In the genomic region with DNA sequence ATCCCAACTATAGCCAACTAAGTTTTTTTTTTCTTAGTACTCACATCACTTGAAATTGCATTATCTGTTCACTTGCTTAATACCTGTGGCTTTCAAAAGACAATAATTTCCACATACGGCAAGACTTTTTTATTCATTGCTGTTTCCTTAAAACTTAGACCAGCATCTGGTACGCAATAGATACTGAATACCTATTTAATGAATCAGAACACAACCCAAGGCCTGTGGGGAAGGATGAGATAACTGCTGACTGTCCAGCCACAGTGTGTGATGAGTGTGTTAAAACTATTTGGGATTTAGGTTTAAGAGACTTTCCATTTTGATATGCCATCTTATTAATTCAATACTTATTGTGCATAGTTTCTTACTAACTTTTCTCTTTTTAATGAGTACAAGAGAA, we compare ENCODE assay signal across 17 cellular contexts.
DNase-seq lines count a peak whose midpoint lies in the region; FAIRE-seq and TF ChIP-seq lines count a peak whose summit lies in the region.
"Had no signal": no experiment of that assay in that cellular context is flagged by ENCODE, and none has a peak within 500 bp of the region (broad histone marks: within the 10 kb centered on the region; RNA-seq: fewer than 3 reads in every experiment).

No MANE protein-coding gene starts in this region.

- peaks cover 8% of the 10 kb centered on the region for H3F3A ChIP-seq in SK-N-SH (replicated peaks; ENCODE audit: insufficient read depth)

- H3K4me2 ChIP-seq in SK-N-SH, result no peak overlapping the region

- FAIRE-seq in H54 (lab: Jason Lieb, UNC) (no peak), urothelium cell line (lab: Jason Lieb, UNC) (no peak)
- FAIRE-seq: endometrium had no signal

- H3K27ac ChIP-seq in SK-N-SH (ENCODE audit: low read depth in 2 of 2, low read length in 1 of 2), result peak overlapping the region in 1 of 2 experiments; percentile 75; a peak in 2 of 4 replicates
- no peak overlapping the region for H3K27ac ChIP-seq in esophagus muscularis mucosa (replicated peaks in 1 of 4)
- no peak overlapping the region for H3K27ac ChIP-seq in prostate gland
- H3K27ac ChIP-seq: tibial artery had no signal

- no peaks in the 10 kb centered on the region for H3K27me3 ChIP-seq in SK-N-SH (ENCODE audit: insufficient read depth)
- no peaks in the 10 kb centered on the region for H3K27me3 ChIP-seq in esophagus muscularis mucosa
- H3K27me3 ChIP-seq in prostate gland (replicated peaks; ENCODE audit: insufficient read depth), result no peaks in the 10 kb centered on the region
- H3K27me3 ChIP-seq: tibial artery had no signal

- H3K9me2 ChIP-seq in SK-N-SH, result no peaks in the 10 kb centered on the region

- POLR2A ChIA-PET in SK-N-SH (lab: Yijun Ruan, JAX), result no interaction called here

- no peak overlapping the region for H3K4me3 ChIP-seq in SK-N-SH (ENCODE audit: low read depth in 2 of 2, low read length in 1 of 2)
- H3K4me3 ChIP-seq in fibroblast of pulmonary artery (replicated peaks; ENCODE audit: low read depth, low read length), result no peak overlapping the region
- H3K4me3 ChIP-seq in esophagus muscularis mucosa, result no peak overlapping the region
- no peak overlapping the region for H3K4me3 ChIP-seq in prostate gland
- H3K4me3 ChIP-seq: tibial artery had no signal

- WGBS in SK-N-SH (ENCODE audit: low lambda C conversion rate), result 13% methylated on average over 2 of the region's 2 CpGs
- 91% methylated on average over 2 of the region's 2 CpGs for WGBS in esophagus muscularis mucosa
- 86% methylated on average over 2 of the region's 2 CpGs for WGBS in prostate gland

- H3K36me3 ChIP-seq in SK-N-SH (replicated peaks in 1 of 2; ENCODE audit: control insufficient read depth in 1 of 2, insufficient read depth in 2 of 2, low read length in 1 of 2) (no peaks in the 10 kb centered on the region), esophagus muscularis mucosa (no peaks in the 10 kb centered on the region), prostate gland (no peaks in the 10 kb centered on the region)
- H3K36me3 ChIP-seq: tibial artery had no signal

- TF ChIP-seq POLR2A in H54 (IDR thresholded peaks at IDR 0.05; ENCODE audit: low read depth, low read length), result no peak
- no peak for TF ChIP-seq POLR2A in esophagus muscularis mucosa (IDR thresholded peaks at IDR 0.05; ENCODE audit: low read depth)
- no peak for TF ChIP-seq POLR2A in prostate gland (IDR thresholded peaks at IDR 0.05)

- TF ChIP-seq EP300 in SK-N-SH (IDR thresholded peaks at IDR 0.05; ENCODE audit: borderline replicate concordance in 1 of 2, low read depth in 1 of 2, low read length in 1 of 2), result peak in 1 of 2 experiments; percentile 83; a peak in 1 of 4 replicates
- no peak for TF ChIP-seq EP300 in esophagus muscularis mucosa (IDR thresholded peaks at IDR 0.05)

- H3K79me2 ChIP-seq in SK-N-SH (ENCODE audit: insufficient read depth), result no peaks in the 10 kb centered on the region

- H2AFZ ChIP-seq in SK-N-SH (ENCODE audit: low read depth), result no peak overlapping the region; the same call in 1 of the 2 replicates

- H4K20me1 ChIP-seq in SK-N-SH (ENCODE audit: insufficient read depth), result no peaks in the 10 kb centered on the region

- DNase-seq in H54 (ENCODE audit: insufficient read length, low spot score) (peak; percentile 9), SK-N-SH (no peak), fibroblast of pulmonary artery (ENCODE audit: low read depth) (peak; percentile 67), urothelium cell line (ENCODE audit: low spot score) (peak; percentile 70), esophagus muscularis mucosa (ENCODE audit: extremely low spot score) (no peak), prostate gland (ENCODE audit: low spot score) (no peak), pons (ENCODE audit: low spot score) (no peak)
- DNase-seq: hypothalamus; left ventricle myocardium superior; naive thymus-derived CD8-positive, alpha-beta T cell; NCI-H1105; NCI-H446 treated with DMSO at 0.1 percent for 48 hours; retina; stimulated activated CD4-positive, alpha-beta T cell treated with anti-CD3 and anti-CD28 coated beads, Interleukin-4, amount 100 ng/mL, for 24 hours; T-cell; tibial artery had no signal

- no peak for TF ChIP-seq CTCF in SK-N-SH (IDR thresholded peaks at IDR 0.05)
- no peak for TF ChIP-seq CTCF in fibroblast of pulmonary artery (IDR thresholded peaks at IDR 0.05; ENCODE audit: low read length, missing control alignments)
- TF ChIP-seq CTCF in esophagus muscularis mucosa (IDR thresholded peaks at IDR 0.05), result no peak
- no peak for TF ChIP-seq CTCF in prostate gland (IDR thresholded peaks at IDR 0.05)

- no peak overlapping the region for H3K9ac ChIP-seq in SK-N-SH

- no peaks in the 10 kb centered on the region for H3K9me3 ChIP-seq in SK-N-SH
- peaks cover 0 to under 1% (median 0%) of the 10 kb centered on the region in 4 donors for H3K9me3 ChIP-seq in esophagus muscularis mucosa
- no peaks in the 10 kb centered on the region for H3K9me3 ChIP-seq in prostate gland

- H3K4me1 ChIP-seq in SK-N-SH (ENCODE audit: control insufficient read depth in 1 of 2, insufficient read depth in 2 of 2, low read depth in 1 of 2, low read length in 1 of 2) (peaks cover 0 to 4% of the 10 kb centered on the region in 2 experiments; a peak in 2 of 4 replicates), esophagus muscularis mucosa (no peaks in the 10 kb centered on the region), prostate gland (replicated peaks) (no peaks in the 10 kb centered on the region)
- H3K4me1 ChIP-seq: tibial artery had no signal

- no peak for TF ChIP-seq RAD21 in SK-N-SH (IDR thresholded peaks at IDR 0.05; ENCODE audit: low read length)

- intact Hi-C loops in esophagus muscularis mucosa (cut with DNase I), result no loop called here
- intact Hi-C loops in prostate gland (cut with DNase I), result no loop called here

- CTCF ChIA-PET in SK-N-SH (lab: Yijun Ruan, JAX), result no interaction called here

TF ChIP-seq in SK-N-SH, 30 proteins besides CTCF, POLR2A, EP300 and RAD21 (continues in another document):
- TF ChIP-seq TAF1 (IDR thresholded peaks at IDR 0.05; ENCODE audit: borderline replicate concordance, low read depth, low read length) (no peak), FOSL2 (IDR thresholded peaks at IDR 0.05; ENCODE audit: borderline replicate concordance, low read depth) (peak; percentile 80), TCF12 (IDR thresholded peaks at IDR 0.05) (peak; percentile 92), MXI1 (IDR thresholded peaks at IDR 0.05; ENCODE audit: low read depth, low read length) (no peak), GABPA (IDR thresholded peaks at IDR 0.05; ENCODE audit: low read depth) (no peak), YY1 (IDR thresholded peaks at IDR 0.05; ENCODE audit: low read depth) (no peak), TEAD4 (IDR thresholded peaks at IDR 0.05; ENCODE audit: borderline replicate concordance, insufficient read depth) (peak; percentile 61; the same call in 1 of the 2 replicates), POLR2AphosphoS5 (IDR thresholded peaks at IDR 0.05; ENCODE audit: low read depth, low read length) (peak; percentile 22; the same call in 1 of the 2 replicates), RXRA (IDR thresholded peaks at IDR 0.05; ENCODE audit: borderline replicate concordance, low read depth) (no peak), NRF1 (IDR thresholded peaks at IDR 0.05; ENCODE audit: low read depth, low read length) (no peak), SIN3A (IDR thresholded peaks at IDR 0.05; ENCODE audit: borderline replicate concordance, low read depth, low read length) (no peak), JUND (IDR thresholded peaks at IDR 0.05) (peak; percentile 90), SMC3 (IDR thresholded peaks at IDR 0.05; ENCODE audit: low read depth, low read length) (no peak)
- TF ChIP-seq, protein P1, sequence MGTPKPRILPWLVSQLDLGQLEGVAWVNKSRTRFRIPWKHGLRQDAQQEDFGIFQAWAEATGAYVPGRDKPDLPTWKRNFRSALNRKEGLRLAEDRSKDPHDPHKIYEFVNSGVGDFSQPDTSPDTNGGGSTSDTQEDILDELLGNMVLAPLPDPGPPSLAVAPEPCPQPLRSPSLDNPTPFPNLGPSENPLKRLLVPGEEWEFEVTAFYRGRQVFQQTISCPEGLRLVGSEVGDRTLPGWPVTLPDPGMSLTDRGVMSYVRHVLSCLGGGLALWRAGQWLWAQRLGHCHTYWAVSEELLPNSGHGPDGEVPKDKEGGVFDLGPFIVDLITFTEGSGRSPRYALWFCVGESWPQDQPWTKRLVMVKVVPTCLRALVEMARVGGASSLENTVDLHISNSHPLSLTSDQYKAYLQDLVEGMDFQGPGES (IDR thresholded peaks at IDR 0.05; ENCODE audit: low read depth, low read length), result no peak
- TF ChIP-seq, protein P2, sequence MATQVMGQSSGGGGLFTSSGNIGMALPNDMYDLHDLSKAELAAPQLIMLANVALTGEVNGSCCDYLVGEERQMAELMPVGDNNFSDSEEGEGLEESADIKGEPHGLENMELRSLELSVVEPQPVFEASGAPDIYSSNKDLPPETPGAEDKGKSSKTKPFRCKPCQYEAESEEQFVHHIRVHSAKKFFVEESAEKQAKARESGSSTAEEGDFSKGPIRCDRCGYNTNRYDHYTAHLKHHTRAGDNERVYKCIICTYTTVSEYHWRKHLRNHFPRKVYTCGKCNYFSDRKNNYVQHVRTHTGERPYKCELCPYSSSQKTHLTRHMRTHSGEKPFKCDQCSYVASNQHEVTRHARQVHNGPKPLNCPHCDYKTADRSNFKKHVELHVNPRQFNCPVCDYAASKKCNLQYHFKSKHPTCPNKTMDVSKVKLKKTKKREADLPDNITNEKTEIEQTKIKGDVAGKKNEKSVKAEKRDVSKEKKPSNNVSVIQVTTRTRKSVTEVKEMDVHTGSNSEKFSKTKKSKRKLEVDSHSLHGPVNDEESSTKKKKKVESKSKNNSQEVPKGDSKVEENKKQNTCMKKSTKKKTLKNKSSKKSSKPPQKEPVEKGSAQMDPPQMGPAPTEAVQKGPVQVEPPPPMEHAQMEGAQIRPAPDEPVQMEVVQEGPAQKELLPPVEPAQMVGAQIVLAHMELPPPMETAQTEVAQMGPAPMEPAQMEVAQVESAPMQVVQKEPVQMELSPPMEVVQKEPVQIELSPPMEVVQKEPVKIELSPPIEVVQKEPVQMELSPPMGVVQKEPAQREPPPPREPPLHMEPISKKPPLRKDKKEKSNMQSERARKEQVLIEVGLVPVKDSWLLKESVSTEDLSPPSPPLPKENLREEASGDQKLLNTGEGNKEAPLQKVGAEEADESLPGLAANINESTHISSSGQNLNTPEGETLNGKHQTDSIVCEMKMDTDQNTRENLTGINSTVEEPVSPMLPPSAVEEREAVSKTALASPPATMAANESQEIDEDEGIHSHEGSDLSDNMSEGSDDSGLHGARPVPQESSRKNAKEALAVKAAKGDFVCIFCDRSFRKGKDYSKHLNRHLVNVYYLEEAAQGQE (IDR thresholded peaks at IDR 0.05; ENCODE audit: low read depth, low read length), result no peak
- TF ChIP-seq, protein P3, sequence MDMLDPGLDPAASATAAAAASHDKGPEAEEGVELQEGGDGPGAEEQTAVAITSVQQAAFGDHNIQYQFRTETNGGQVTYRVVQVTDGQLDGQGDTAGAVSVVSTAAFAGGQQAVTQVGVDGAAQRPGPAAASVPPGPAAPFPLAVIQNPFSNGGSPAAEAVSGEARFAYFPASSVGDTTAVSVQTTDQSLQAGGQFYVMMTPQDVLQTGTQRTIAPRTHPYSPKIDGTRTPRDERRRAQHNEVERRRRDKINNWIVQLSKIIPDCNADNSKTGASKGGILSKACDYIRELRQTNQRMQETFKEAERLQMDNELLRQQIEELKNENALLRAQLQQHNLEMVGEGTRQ (IDR thresholded peaks at IDR 0.05; ENCODE audit: borderline replicate concordance, low read depth, low read length), result no peak

Comparison
In these comparisons a context has a peak if more than half of its experiments do, and no peak if none do; other contexts are left out.
1. DNase-seq: peak in H54 (single experiment), fibroblast of pulmonary artery (single experiment) and urothelium cell line (single experiment); none in SK-N-SH (single experiment), esophagus muscularis mucosa (single experiment), prostate gland (single experiment) and pons (single experiment).